8 cellular contexts compared by ENCODE assay signal in the genomic region with DNA sequence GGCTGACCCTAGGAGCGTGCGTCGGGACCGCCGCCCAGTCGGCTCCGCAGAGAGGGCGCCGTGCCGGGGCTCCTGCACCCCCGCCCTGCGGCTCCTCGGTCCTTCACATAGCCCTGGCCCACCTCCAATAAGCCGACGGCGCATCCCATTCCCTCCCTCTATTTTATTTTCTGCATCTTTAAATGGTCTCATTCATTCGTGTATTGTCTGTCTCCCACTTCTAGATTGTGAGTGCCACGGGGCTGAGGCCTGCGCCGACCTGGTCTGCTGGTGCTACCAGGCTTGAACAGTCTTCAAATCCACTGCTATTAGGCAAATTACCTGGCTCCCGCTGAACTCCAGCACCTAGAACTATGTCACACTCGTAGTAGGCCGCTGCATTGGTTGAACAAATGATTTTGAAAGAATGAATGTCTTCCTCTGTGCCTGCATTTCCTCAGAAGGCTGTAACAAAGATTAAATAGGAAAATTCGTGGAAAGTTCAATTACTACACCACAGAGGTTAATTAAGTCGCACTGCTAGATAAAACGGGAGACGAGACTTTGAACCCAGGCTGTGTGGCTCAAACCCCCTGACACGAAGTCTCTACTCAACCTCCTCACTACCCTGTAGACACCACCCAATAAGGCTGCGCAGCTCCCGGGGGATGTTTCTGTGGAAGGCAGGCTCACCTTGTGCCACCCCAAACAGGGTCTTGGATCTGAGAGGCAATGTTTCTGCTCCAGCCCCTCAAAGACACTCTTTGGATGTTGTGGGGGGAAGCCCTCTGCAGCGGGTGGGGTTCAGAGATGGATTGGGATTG. TPM values are rescaled to one million over a fixed set of nuclear protein-coding genes. Genes with fewer than 3 reads are reported as not detected.
DNase-seq lines count a peak whose midpoint lies in the region; ATAC-seq, FAIRE-seq and TF ChIP-seq lines count a peak whose summit lies in the region.

No MANE protein-coding gene starts in this region.

- no peaks in the 10 kb centered on the region for H3K27me3 ChIP-seq in brain microvascular endothelial cell (replicated peaks)
- no peaks in the 10 kb centered on the region for H3K27me3 ChIP-seq in right lobe of liver

- peaks cover 11% of the 10 kb centered on the region for H3K36me3 Mint-ChIP-seq in activated naive CD4-positive, alpha-beta T cell treated with anti-CD3 and anti-CD28 coated beads for 36 hours (ENCODE audit: low read depth)
- H3K36me3 Mint-ChIP-seq in type B pancreatic cell, result no peaks in the 10 kb centered on the region

- no peak overlapping the region for H3K27ac Mint-ChIP-seq in activated naive CD4-positive, alpha-beta T cell treated with anti-CD3 and anti-CD28 coated beads for 36 hours
- H3K27ac Mint-ChIP-seq in type B pancreatic cell, result peak overlapping the region; percentile 76

- TF ChIP-seq POLR2A in right lobe of liver (IDR thresholded peaks at IDR 0.05), result no peak

- ATAC-seq in right lobe of liver, result peak in 2 of 4 donors; percentile 0 to 1
- no peak for ATAC-seq in GM19035 (IDR thresholded peaks at IDR 0.05; ENCODE audit: unreplicated experiment)

- intact Hi-C loops in activated naive CD4-positive, alpha-beta T cell treated with anti-CD3 and anti-CD28 coated beads for 36 hours (cut with micrococcal nuclease), result loop anchor here (2.0 to 10.0 kb wide), 2 partner anchors 17 to 837 kb away; partner anchors contain the start of genes CDCA5, DNAJC4 and ZFPL1
- intact Hi-C loops in right lobe of liver (cut with DNase I), result no loop called here

- no peaks in the 10 kb centered on the region for H3K9me3 Mint-ChIP-seq in activated naive CD4-positive, alpha-beta T cell treated with anti-CD3 and anti-CD28 coated beads for 36 hours
- no peaks in the 10 kb centered on the region for H3K9me3 Mint-ChIP-seq in type B pancreatic cell

- peaks cover 25% of the 10 kb centered on the region for H3K4me1 Mint-ChIP-seq in activated naive CD4-positive, alpha-beta T cell treated with anti-CD3 and anti-CD28 coated beads for 36 hours (ENCODE audit: low read depth)
- H3K4me1 Mint-ChIP-seq in type B pancreatic cell (ENCODE audit: unreplicated experiment), result peaks cover 13% of the 10 kb centered on the region

- H3K4me1 ChIP-seq in right lobe of liver, result peaks cover 0 to 27% (median 12%) of the 10 kb centered on the region in 4 donors

- no peaks in the 10 kb centered on the region for H3K9me3 ChIP-seq in right lobe of liver

- no peak for FAIRE-seq in frontal cortex (lab: Jason Lieb, UNC)

- H3K27ac ChIP-seq in brain microvascular endothelial cell (no peak overlapping the region), right lobe of liver (peak overlapping the region; percentile 46 to 80 (median 48))

- H3K36me3 ChIP-seq in brain microvascular endothelial cell (replicated peaks), result peaks cover 11% of the 10 kb centered on the region
- H3K36me3 ChIP-seq in right lobe of liver, result peaks cover 0 to 5% (median 2%) of the 10 kb centered on the region in 4 donors

- H3K4me3 ChIP-seq in brain microvascular endothelial cell (ENCODE audit: low read depth, low read length) (peak overlapping the region; percentile 70), right lobe of liver (peak overlapping the region; percentile 61 to 76 (median 69))

- CTCF ChIA-PET in activated naive CD4-positive, alpha-beta T cell treated with anti-CD3 and anti-CD28 coated beads for 36 hours (lab: Charles Lee), result interaction anchor here (0.7 to 1.3 kb wide), 3 partner anchors 14 to 54 kb away, joined by 3 to 4 read pairs (median 3); no protein-coding TSS in a partner anchor

- no peak for DNase-seq in activated naive CD4-positive, alpha-beta T cell treated with anti-CD3 and anti-CD28 coated beads for 36 hours
- DNase-seq in activated naive CD4-positive, alpha-beta T cell (lab: John Stamatoyannopoulos, UW), result no peak
- no peak for DNase-seq in brain microvascular endothelial cell
- no peak for DNase-seq in right lobe of liver
- no peak for DNase-seq in type B pancreatic cell (ENCODE audit: extremely low spot score, unreplicated experiment)
- no peak for DNase-seq in T-helper 9 cell
- DNase-seq in frontal cortex (ENCODE audit: low spot score in 2 of 2), result no peak

- TF ChIP-seq CTCF in brain microvascular endothelial cell (IDR thresholded peaks at IDR 0.05; ENCODE audit: low read depth, low read length, missing control alignments) (no peak), right lobe of liver (IDR thresholded peaks at IDR 0.05) (no peak), type B pancreatic cell (conservative IDR thresholded peaks at IDR 0.05) (peak; percentile 4)

- peak overlapping the region; percentile 52 for H3K4me3 Mint-ChIP-seq in activated naive CD4-positive, alpha-beta T cell treated with anti-CD3 and anti-CD28 coated beads for 36 hours
- H3K4me3 Mint-ChIP-seq in type B pancreatic cell, result peak overlapping the region; percentile 85

- in situ Hi-C loops in brain microvascular endothelial cell (cut with HindIII; ENCODE audit: low pct_ligation_motif_present, low sequenced_read_pairs), result no loop called here

- H3K27me3 Mint-ChIP-seq in activated naive CD4-positive, alpha-beta T cell treated with anti-CD3 and anti-CD28 coated beads for 36 hours (ENCODE audit: low read depth), result no peaks in the 10 kb centered on the region
- no peaks in the 10 kb centered on the region for H3K27me3 Mint-ChIP-seq in type B pancreatic cell

- 35% methylated on average over 17 of the region's 31 CpGs for WGBS in right lobe of liver (ENCODE audit: insufficient coverage, low coverage, low lambda C conversion rate, missing lambda C conversion rate)

RNA-seq across cellular contexts. Expression of gene PPP1R14B, which starts 1.2 kb away (rescaled TPM):
- 100 to 1,000 TPM; 216 to 227 TPM for total RNA-seq in activated naive CD4-positive, alpha-beta T cell treated with anti-CD3 and anti-CD28 coated beads for 36 hours
- total RNA-seq in right lobe of liver (10 to 100 TPM; 34.1 to 90.3 (median 49.7) TPM), type B pancreatic cell (ENCODE audit: low replicate concordance) (187 and 274 TPM in 2 replicates), frontal cortex (102 TPM)

RNA-seq across cellular contexts. Expression of gene PLCB3, which starts 3.4 kb away (rescaled TPM):
- 1 to 10 TPM; 4.4 to 4.7 TPM for total RNA-seq in activated naive CD4-positive, alpha-beta T cell treated with anti-CD3 and anti-CD28 coated beads for 36 hours
- total RNA-seq in right lobe of liver (1 to 10 TPM; 5.4 to 8.0 (median 6.7) TPM), type B pancreatic cell (ENCODE audit: low replicate concordance) (40.7 and 56.2 TPM in 2 replicates), frontal cortex (4.9 TPM)

RNA-seq across cellular contexts. Expression of gene FKBP2, which starts 7.0 kb away (rescaled TPM):
- total RNA-seq in activated naive CD4-positive, alpha-beta T cell treated with anti-CD3 and anti-CD28 coated beads for 36 hours, result 10 to 100 TPM; 17.2 to 20.0 TPM
- total RNA-seq in right lobe of liver (100 to 1,000 TPM in 1 of 6 experiments, 10 to 100 TPM in 5; 49.4 to 108 (median 66.7) TPM), type B pancreatic cell (ENCODE audit: low replicate concordance) (52.8 and 69.6 TPM in 2 replicates), frontal cortex (26.1 TPM)

RNA-seq across cellular contexts. Expression of gene VEGFB, which starts 13.5 kb away (rescaled TPM):
- total RNA-seq in activated naive CD4-positive, alpha-beta T cell treated with anti-CD3 and anti-CD28 coated beads for 36 hours, result 10 to 100 TPM; 64.2 to 74.5 TPM
- total RNA-seq in right lobe of liver, result 10 to 100 TPM in 5 of 6 experiments, 1 to 10 TPM in 1; 7.5 to 33.2 (median 16.6) TPM
- 66.3 and 71.8 TPM in 2 replicates for total RNA-seq in type B pancreatic cell (ENCODE audit: low replicate concordance)
- total RNA-seq in frontal cortex, result 17.9 TPM

RNA-seq across cellular contexts. Expression of gene DNAJC4, which starts 17.6 kb away (rescaled TPM):
- 10 to 100 TPM; 16.9 to 19.3 TPM for total RNA-seq in activated naive CD4-positive, alpha-beta T cell treated with anti-CD3 and anti-CD28 coated beads for 36 hours
- total RNA-seq in right lobe of liver, result 10 to 100 TPM; 14.6 to 27.6 (median 21.4) TPM
- 48.2 and 50.8 TPM in 2 replicates for total RNA-seq in type B pancreatic cell (ENCODE audit: low replicate concordance)
- total RNA-seq in frontal cortex, result 9.8 TPM
